In genomic region chr7:107446988-107447387, GRCh38 we compare ENCODE assay signal across 26 cellular contexts. TPM values are rescaled to one million over a fixed set of nuclear protein-coding genes. Genes with fewer than 3 reads are reported as not detected.
DNase-seq lines count a peak whose midpoint lies in the region; ATAC-seq and TF ChIP-seq lines count a peak whose summit lies in the region.
"Had no signal": no experiment of that assay in that cellular context is flagged by ENCODE, and none has a peak within 500 bp of the region (broad histone marks: within the 10 kb centered on the region; RNA-seq: fewer than 3 reads in every experiment).

No MANE protein-coding gene starts in this region.

- no peaks in the 10 kb centered on the region for H3K36me3 ChIP-seq in right atrium auricular region
- H3K36me3 ChIP-seq: gastrocnemius medialis, lower lobe of right lung, MG63 had no signal

- H3K4me1 ChIP-seq in foreskin keratinocyte (peaks cover 15% of the 10 kb centered on the region), right atrium auricular region (no peaks in the 10 kb centered on the region)
- H3K4me1 ChIP-seq: A549, lower lobe of right lung had no signal

- in situ Hi-C loops in astrocyte of the spinal cord (cut with HindIII; ENCODE audit: low sequenced_read_pairs), result no loop called here

- peak; percentile 13 for DNase-seq in A172 (ENCODE audit: low spot score)
- DNase-seq in HFFc6, result peak; percentile 9
- DNase-seq in astrocyte of the spinal cord (ENCODE audit: low read depth, low spot score), result peak; percentile 13
- peak; percentile 38 to 76 for DNase-seq in foreskin keratinocyte
- no peak for DNase-seq in right atrium auricular region (ENCODE audit: low spot score)
- DNase-seq in NCI-H524 treated with DMSO at 0.1 percent for 48 hours (lab: John Stamatoyannopoulos, UW), result no peak
- DNase-seq: activated CD4-positive, alpha-beta memory T cell treated with anti-CD3 and anti-CD28 coated beads, Interleukin-2, amount 10 ng/mL, durations not matched to agents 7 days and 5 days; activated gamma-delta T cell; COR-L47; DMS79; gastrocnemius medialis; hypothalamus; lower lobe of right lung; NCI-H1417 treated with DMSO at 0.1 percent for 48 hours; SK-N-SH; small intestine; stimulated activated naive B cell treated with anti-CD40 and anti-IgM and Interleukin-4, amounts not matched to agents 10 μg/mL and 1 μg/mL and 100 μg/mL, for 72 hours had no signal

- peak overlapping the region; percentile 39 for H3K27ac ChIP-seq in foreskin keratinocyte
- H3K27ac ChIP-seq in right atrium auricular region, result no peak overlapping the region
- H3K27ac ChIP-seq: A549, gastrocnemius medialis, lower lobe of right lung had no signal

- H3K4me3 Mint-ChIP-seq in HFFc6, result no peak overlapping the region
- H3K4me3 Mint-ChIP-seq: activated CD4-positive, alpha-beta memory T cell treated with anti-CD3 and anti-CD28 coated beads, Interleukin-2, amount 10 ng/mL, durations not matched to agents 7 days and 5 days; stimulated activated naive B cell treated with anti-CD40 and anti-IgM and Interleukin-4, amounts not matched to agents 10 μg/mL and 1 μg/mL and 100 μg/mL, for 72 hours; T-helper 2 cell treated with Interferon-gamma antibody and Interleukin-4, amounts not matched to agents 5 μg/mL and 100 μg/mL, for 36 hours; WTC11 had no signal

- peak overlapping the region; percentile 32 for H3K27ac Mint-ChIP-seq in HFFc6
- H3K27ac Mint-ChIP-seq: activated CD4-positive, alpha-beta memory T cell treated with anti-CD3 and anti-CD28 coated beads, Interleukin-2, amount 10 ng/mL, durations not matched to agents 7 days and 5 days; stimulated activated naive B cell treated with anti-CD40 and anti-IgM and Interleukin-4, amounts not matched to agents 10 μg/mL and 1 μg/mL and 100 μg/mL, for 72 hours; T-helper 2 cell treated with Interferon-gamma antibody and Interleukin-4, amounts not matched to agents 5 μg/mL and 100 μg/mL, for 36 hours; WTC11 had no signal

- no peaks in the 10 kb centered on the region for H3K9me3 ChIP-seq in right atrium auricular region
- H3K9me3 ChIP-seq: A549, gastrocnemius medialis, lower lobe of right lung, MG63, SK-N-SH had no signal

- H3K27me3 ChIP-seq in foreskin keratinocyte, result no peaks in the 10 kb centered on the region
- H3K27me3 ChIP-seq in right atrium auricular region, result no peaks in the 10 kb centered on the region
- H3K27me3 ChIP-seq: gastrocnemius medialis, MG63 had no signal

- H3K4me3 ChIP-seq in astrocyte of the spinal cord (ENCODE audit: low read depth, low read length) (no peak overlapping the region), right atrium auricular region (no peak overlapping the region)
- H3K4me3 ChIP-seq: A549, gastrocnemius medialis, lower lobe of right lung, MG63 had no signal

- TF ChIP-seq CTCF in HFFc6 (IDR thresholded peaks at IDR 0.05), result no peak
- TF ChIP-seq CTCF in astrocyte of the spinal cord (IDR thresholded peaks at IDR 0.05; ENCODE audit: low read depth, low read length), result no peak
- TF ChIP-seq CTCF in foreskin keratinocyte (conservative IDR thresholded peaks at IDR 0.05), result no peak
- no peak for TF ChIP-seq CTCF in right atrium auricular region (IDR thresholded peaks at IDR 0.05)

- peaks cover 23% of the 10 kb centered on the region for H3K36me3 Mint-ChIP-seq in HFFc6 (ENCODE audit: low read depth)
- H3K36me3 Mint-ChIP-seq: WTC11 had no signal

- ATAC-seq in foreskin keratinocyte, result peak; percentile 90
- no peak for ATAC-seq in HG03097 (IDR thresholded peaks at IDR 0.05; ENCODE audit: low FRiP score, unreplicated experiment)
- no peak for ATAC-seq in HG02678 (IDR thresholded peaks at IDR 0.05; ENCODE audit: unreplicated experiment)
- ATAC-seq: A549; gastrocnemius medialis; lower lobe of right lung; stimulated activated naive B cell treated with anti-CD40 and anti-IgM and Interleukin-4, amounts not matched to agents 10 μg/mL and 1 μg/mL and 100 μg/mL, for 72 hours; WTC11 had no signal

- H3K9me3 Mint-ChIP-seq in HFFc6, result no peaks in the 10 kb centered on the region
- H3K9me3 Mint-ChIP-seq: activated CD4-positive, alpha-beta memory T cell treated with anti-CD3 and anti-CD28 coated beads, Interleukin-2, amount 10 ng/mL, durations not matched to agents 7 days and 5 days; WTC11 had no signal

- H3K4me1 Mint-ChIP-seq in HFFc6 (ENCODE audit: low read depth), result peaks cover 21% of the 10 kb centered on the region
- H3K4me1 Mint-ChIP-seq: WTC11 had no signal

- H3K27me3 Mint-ChIP-seq in HFFc6 (ENCODE audit: insufficient read depth), result no peaks in the 10 kb centered on the region
- H3K27me3 Mint-ChIP-seq: activated CD4-positive, alpha-beta memory T cell treated with anti-CD3 and anti-CD28 coated beads, Interleukin-2, amount 10 ng/mL, durations not matched to agents 7 days and 5 days; stimulated activated naive B cell treated with anti-CD40 and anti-IgM and Interleukin-4, amounts not matched to agents 10 μg/mL and 1 μg/mL and 100 μg/mL, for 72 hours had no signal

RNA-seq across cellular contexts. Expression of gene GPR22, which starts 22.9 kb away (rescaled TPM):
- not detected in 2 replicates for total RNA-seq in A172 (2014; rRNA removed; shearing (Covaris generic))
- not detected for total RNA-seq in HFFc6 (2021; fragmentation: NEBNext Ultra II Directional; extraction: Animal tissue kit (Norgen Biotek cat#: 25700))
- total RNA-seq in foreskin keratinocyte (not detected in 2 replicates), right atrium auricular region (10 to 100 TPM; 21.7 to 40.6 TPM)
- not detected in 2 replicates for polyA plus RNA-seq in foreskin keratinocyte
- total RNA-seq: activated CD4-positive, alpha-beta memory T cell treated with anti-CD3 and anti-CD28 coated beads, Interleukin-2, amount 10 ng/mL, durations not matched to agents 7 days and 5 days; dermis microvascular lymphatic vessel endothelial cell; endothelial cell of umbilical vein; gastrocnemius medialis; lower lobe of right lung; WTC11 had no signal
- polyA plus RNA-seq: A549, BJ, endothelial cell of umbilical vein had no signal

Comparison
In these comparisons a context has a peak if more than half of its experiments do, and no peak if none do; other contexts are left out.
1. DNase-seq: peak in A172 (single experiment), HFFc6 (single experiment), astrocyte of the spinal cord (single experiment) and foreskin keratinocyte (2 of 2); none in right atrium auricular region (single experiment) and NCI-H524 treated with DMSO at 0.1 percent for 48 hours (single experiment).
2. RNA of gene GPR22, which starts 22.9 kb away (total RNA-seq): 21.7 to 40.6 TPM in right atrium auricular region; not detected in A172, not detected in HFFc6 and not detected in foreskin keratinocyte; every median in the first group is over 10 times any median in the second.